ENCODE assay signal across 16 cellular contexts in the genomic region with DNA sequence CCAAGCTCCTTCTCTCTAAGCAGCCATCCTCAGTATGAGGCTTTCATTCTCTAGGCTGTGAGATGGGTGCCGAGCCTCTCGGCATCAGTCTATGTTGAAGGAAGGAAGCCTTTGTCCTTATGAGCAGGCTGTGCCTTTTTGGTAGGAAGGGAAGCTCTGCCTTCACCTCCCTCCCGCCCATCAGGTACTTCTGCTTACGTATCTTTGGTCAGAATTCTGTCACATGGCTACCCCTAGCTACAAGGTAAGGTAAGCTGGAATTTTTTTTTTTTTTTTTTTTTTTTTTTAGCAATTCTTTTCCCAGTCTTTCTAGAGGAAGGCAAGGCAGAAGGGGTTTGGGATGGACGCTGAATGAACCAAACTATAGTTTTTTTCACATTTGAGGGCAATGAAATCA. TPM values are rescaled to one million over a fixed set of nuclear protein-coding genes. Genes with fewer than 3 reads are reported as not detected.
A peak's percentile ranks its signal among the peaks of the same experiment; 100 is the strongest.
DNase-seq lines count a peak whose midpoint lies in the region; ATAC-seq and TF ChIP-seq lines count a peak whose summit lies in the region.
"Had no signal": no experiment of that assay in that cellular context is flagged by ENCODE, and none has a peak within 500 bp of the region (broad histone marks: within the 10 kb centered on the region; RNA-seq: fewer than 3 reads in every experiment).

No MANE protein-coding gene starts in this region.

- peaks cover 54% of the 10 kb centered on the region for H3K36me3 Mint-ChIP-seq in activated CD8-positive, alpha-beta T cell treated with anti-CD3 and anti-CD28 coated beads for 36 hours (ENCODE audit: low read depth)
- peaks cover 31% of the 10 kb centered on the region for H3K36me3 Mint-ChIP-seq in activated CD8-positive, alpha-beta T cell treated with anti-CD3 and anti-CD28 coated beads, Interleukin-2, amount 10 ng/mL, durations not matched to agents 7 days and 5 days (ENCODE audit: low read depth)
- peaks cover 19 to 59% of the 10 kb centered on the region in 2 donors for H3K36me3 Mint-ChIP-seq in activated naive CD4-positive, alpha-beta T cell treated with anti-CD3 and anti-CD28 coated beads, Interleukin-2, amount 50 U/mL, for 72 hours
- H3K36me3 Mint-ChIP-seq: WTC11 had no signal

- H3K27me3 Mint-ChIP-seq in activated CD8-positive, alpha-beta T cell treated with anti-CD3 and anti-CD28 coated beads for 36 hours, result no peaks in the 10 kb centered on the region
- no peaks in the 10 kb centered on the region for H3K27me3 Mint-ChIP-seq in activated CD8-positive, alpha-beta T cell treated with anti-CD3 and anti-CD28 coated beads, Interleukin-2, amount 10 ng/mL, durations not matched to agents 7 days and 5 days (ENCODE audit: low read depth)

- CTCF ChIA-PET in activated CD8-positive, alpha-beta T cell treated with anti-CD3 and anti-CD28 coated beads for 36 hours (lab: Charles Lee), result interaction anchor here (0.7 to 3.4 kb wide), 10 partner anchors 12 to 117 kb away, joined by 3 to 13 read pairs (median 6); no protein-coding TSS in a partner anchor
- CTCF ChIA-PET in activated CD8-positive, alpha-beta T cell treated with anti-CD3 and anti-CD28 coated beads, Interleukin-2, amount 10 ng/mL, durations not matched to agents 7 days and 5 days (lab: Charles Lee), result interaction anchor here (0.7 to 1.8 kb wide), 4 partner anchors 10 to 51 kb away, joined by 3 to 6 read pairs (median 5); a partner anchor contains a TSS

- DNase-seq in activated CD8-positive, alpha-beta T cell treated with anti-CD3 and anti-CD28 coated beads for 36 hours, result no peak
- DNase-seq in activated CD8-positive, alpha-beta T cell treated with anti-CD3 and anti-CD28 coated beads, Interleukin-2, amount 10 ng/mL, durations not matched to agents 7 days and 5 days, result no peak
- DNase-seq in activated naive CD4-positive, alpha-beta T cell treated with anti-CD3 and anti-CD28 coated beads, Interleukin-2, amount 50 U/mL, for 72 hours (ENCODE audit: low spot score in 2 of 2), result no peak
- DNase-seq in uterus (no peak), lower lobe of right lung (no peak)
- DNase-seq: GDM1, left colon, NCI-H1930, NCI-H510A had no signal

- H3K9me3 Mint-ChIP-seq in activated CD8-positive, alpha-beta T cell treated with anti-CD3 and anti-CD28 coated beads for 36 hours, result no peaks in the 10 kb centered on the region
- no peaks in the 10 kb centered on the region for H3K9me3 Mint-ChIP-seq in activated CD8-positive, alpha-beta T cell treated with anti-CD3 and anti-CD28 coated beads, Interleukin-2, amount 10 ng/mL, durations not matched to agents 7 days and 5 days (ENCODE audit: insufficient read depth)
- H3K9me3 Mint-ChIP-seq in activated naive CD4-positive, alpha-beta T cell treated with anti-CD3 and anti-CD28 coated beads, Interleukin-2, amount 50 U/mL, for 72 hours, result no peaks in the 10 kb centered on the region
- H3K9me3 Mint-ChIP-seq: WTC11 had no signal

- peak overlapping the region; percentile 96 for H3K27ac Mint-ChIP-seq in activated CD8-positive, alpha-beta T cell treated with anti-CD3 and anti-CD28 coated beads for 36 hours
- H3K27ac Mint-ChIP-seq in activated CD8-positive, alpha-beta T cell treated with anti-CD3 and anti-CD28 coated beads, Interleukin-2, amount 10 ng/mL, durations not matched to agents 7 days and 5 days, result no peak overlapping the region
- H3K27ac Mint-ChIP-seq in activated naive CD4-positive, alpha-beta T cell treated with anti-CD3 and anti-CD28 coated beads, Interleukin-2, amount 50 U/mL, for 72 hours, result peak overlapping the region; percentile 95 to 98
- H3K27ac Mint-ChIP-seq: WTC11 had no signal

- POLR2A ChIA-PET in activated CD8-positive, alpha-beta T cell treated with anti-CD3 and anti-CD28 coated beads for 36 hours (lab: Charles Lee), result interaction anchor here (1.2 to 8.9 kb wide), 9 partner anchors 10 to 44 kb away, joined by 3 to 117 read pairs (median 6); a partner anchor contains a TSS
- POLR2A ChIA-PET in activated CD8-positive, alpha-beta T cell treated with anti-CD3 and anti-CD28 coated beads, Interleukin-2, amount 10 ng/mL, durations not matched to agents 7 days and 5 days (lab: Charles Lee), result interaction anchor here (1.1 to 5.6 kb wide), 2 partner anchors 13 to 16 kb away, joined by 3 to 56 read pairs; a partner anchor contains a TSS

- intact Hi-C loops in activated CD8-positive, alpha-beta T cell treated with anti-CD3 and anti-CD28 coated beads for 36 hours (cut with micrococcal nuclease), result no loop called here
- intact Hi-C loops in uterus (cut with DNase I; ENCODE audit: low total_unique reads), result no loop called here
- intact Hi-C loops in lower lobe of right lung (cut with DNase I), result no loop called here

- peaks cover 72% of the 10 kb centered on the region for H3K4me1 Mint-ChIP-seq in activated CD8-positive, alpha-beta T cell treated with anti-CD3 and anti-CD28 coated beads for 36 hours (ENCODE audit: low read depth)
- peaks cover 42% of the 10 kb centered on the region for H3K4me1 Mint-ChIP-seq in activated CD8-positive, alpha-beta T cell treated with anti-CD3 and anti-CD28 coated beads, Interleukin-2, amount 10 ng/mL, durations not matched to agents 7 days and 5 days (ENCODE audit: low read depth)
- H3K4me1 Mint-ChIP-seq: WTC11 had no signal

- H3K36me3 ChIP-seq in parathyroid adenoma (ENCODE audit: control insufficient read depth, insufficient read depth, low read length) (no peaks in the 10 kb centered on the region), uterus (no peaks in the 10 kb centered on the region), lower lobe of right lung (no peaks in the 10 kb centered on the region)

- TF ChIP-seq POLR2A in uterus (IDR thresholded peaks at IDR 0.05), result no peak

- no peak for ATAC-seq in activated CD8-positive, alpha-beta T cell treated with anti-CD3 and anti-CD28 coated beads for 36 hours
- no peak for ATAC-seq in activated CD8-positive, alpha-beta T cell treated with anti-CD3 and anti-CD28 coated beads, Interleukin-2, amount 10 ng/mL, durations not matched to agents 7 days and 5 days
- ATAC-seq in GM21381 (IDR thresholded peaks at IDR 0.05; ENCODE audit: unreplicated experiment) (peak; percentile 4), GM18519 (IDR thresholded peaks at IDR 0.05; ENCODE audit: low FRiP score, unreplicated experiment) (no peak), lower lobe of right lung (no peak)
- ATAC-seq in activated naive CD4-positive, alpha-beta T cell treated with anti-CD3 and anti-CD28 coated beads, Interleukin-2, amount 50 U/mL, for 72 hours, result no peak
- ATAC-seq: left colon, WTC11 had no signal

- peaks cover 27% of the 10 kb centered on the region for H3K4me1 ChIP-seq in parathyroid adenoma
- peaks cover 0 to 4% of the 10 kb centered on the region in 2 donors for H3K4me1 ChIP-seq in uterus
- H3K4me1 ChIP-seq in lower lobe of right lung, result peaks cover 47% of the 10 kb centered on the region

- H3K27ac ChIP-seq in parathyroid adenoma (peak overlapping the region; percentile 5), uterus (no peak overlapping the region), lower lobe of right lung (no peak overlapping the region)
- H3K27ac ChIP-seq: SK-N-MC had no signal

- no peak overlapping the region for H3K4me2 ChIP-seq in parathyroid adenoma (ENCODE audit: low read length)

- no peak for TF ChIP-seq CTCF in activated CD8-positive, alpha-beta T cell treated with anti-CD3 and anti-CD28 coated beads for 36 hours (IDR thresholded peaks at IDR 0.05)
- TF ChIP-seq CTCF in parathyroid adenoma (IDR thresholded peaks at IDR 0.05), result no peak
- TF ChIP-seq CTCF in uterus (IDR thresholded peaks at IDR 0.05), result no peak
- no peak for TF ChIP-seq CTCF in lower lobe of right lung (IDR thresholded peaks at IDR 0.05)

- H3K27me3 ChIP-seq in parathyroid adenoma (ENCODE audit: control insufficient read depth, insufficient read depth, low read length) (no peaks in the 10 kb centered on the region), uterus (no peaks in the 10 kb centered on the region), lower lobe of right lung (ENCODE audit: low read depth) (no peaks in the 10 kb centered on the region)

- H3K4me3 ChIP-seq in parathyroid adenoma (ENCODE audit: low read depth, low read length) (no peak overlapping the region), uterus (no peak overlapping the region), lower lobe of right lung (no peak overlapping the region)
- H3K4me3 ChIP-seq: SK-N-MC had no signal

- no peak overlapping the region for H3K4me3 Mint-ChIP-seq in activated CD8-positive, alpha-beta T cell treated with anti-CD3 and anti-CD28 coated beads for 36 hours
- no peak overlapping the region for H3K4me3 Mint-ChIP-seq in activated CD8-positive, alpha-beta T cell treated with anti-CD3 and anti-CD28 coated beads, Interleukin-2, amount 10 ng/mL, durations not matched to agents 7 days and 5 days
- H3K4me3 Mint-ChIP-seq: WTC11 had no signal

- H3K9me3 ChIP-seq in parathyroid adenoma (ENCODE audit: control insufficient read depth, low read length) (no peaks in the 10 kb centered on the region), uterus (no peaks in the 10 kb centered on the region), lower lobe of right lung (no peaks in the 10 kb centered on the region)

- peaks cover 17% of the 10 kb centered on the region for H3K79me2 ChIP-seq in parathyroid adenoma

- H3K9ac ChIP-seq in parathyroid adenoma, result no peak overlapping the region

- H2AFZ ChIP-seq in parathyroid adenoma, result peak overlapping the region; percentile 6

RNA-seq across cellular contexts. Expression of a gene that starts 16.9 kb away (rescaled TPM):
- 10 to 100 TPM; 46.4 to 47.0 TPM for total RNA-seq in activated CD8-positive, alpha-beta T cell treated with anti-CD3 and anti-CD28 coated beads for 36 hours
- total RNA-seq in activated CD8-positive, alpha-beta T cell treated with anti-CD3 and anti-CD28 coated beads, Interleukin-2, amount 10 ng/mL, durations not matched to agents 7 days and 5 days, result 10 to 100 TPM; 41.3 to 41.6 TPM
- 100 to 1,000 TPM in 1 of 2 donors, 10 to 100 TPM in 1; 93.6 to 165 TPM for total RNA-seq in activated naive CD4-positive, alpha-beta T cell treated with anti-CD3 and anti-CD28 coated beads, Interleukin-2, amount 50 U/mL, for 72 hours
- total RNA-seq in uterus (1 to 10 TPM in 2 of 4 donors, under 1 TPM in 1, not detected in 1; 0.28 to 6.4 (median 1.3) TPM), lower lobe of right lung (6.7 TPM)
- total RNA-seq: HT1080, progenitor cell of endocrine pancreas, WTC11 had no signal

RNA-seq across cellular contexts. Expression of a gene that starts 39.3 kb away (rescaled TPM):
- 1 to 10 TPM in 1 of 2 experiments, under 1 TPM in 1; 0.50 to 4.4 TPM for total RNA-seq in activated CD8-positive, alpha-beta T cell treated with anti-CD3 and anti-CD28 coated beads for 36 hours
- 1 to 10 TPM in 1 of 2 experiments, under 1 TPM in 1; 0.79 to 5.5 TPM for total RNA-seq in activated CD8-positive, alpha-beta T cell treated with anti-CD3 and anti-CD28 coated beads, Interleukin-2, amount 10 ng/mL, durations not matched to agents 7 days and 5 days
- 10 to 100 TPM; 11.6 to 18.3 TPM for total RNA-seq in activated naive CD4-positive, alpha-beta T cell treated with anti-CD3 and anti-CD28 coated beads, Interleukin-2, amount 50 U/mL, for 72 hours
- total RNA-seq in uterus, result 10 to 100 TPM in 1 of 4 donors, 1 to 10 TPM in 3; 2.3 to 15.0 (median 3.3) TPM
- total RNA-seq in lower lobe of right lung, result 42.4 TPM
